ENCODE assay signal across 1 cellular context in the genomic region with DNA sequence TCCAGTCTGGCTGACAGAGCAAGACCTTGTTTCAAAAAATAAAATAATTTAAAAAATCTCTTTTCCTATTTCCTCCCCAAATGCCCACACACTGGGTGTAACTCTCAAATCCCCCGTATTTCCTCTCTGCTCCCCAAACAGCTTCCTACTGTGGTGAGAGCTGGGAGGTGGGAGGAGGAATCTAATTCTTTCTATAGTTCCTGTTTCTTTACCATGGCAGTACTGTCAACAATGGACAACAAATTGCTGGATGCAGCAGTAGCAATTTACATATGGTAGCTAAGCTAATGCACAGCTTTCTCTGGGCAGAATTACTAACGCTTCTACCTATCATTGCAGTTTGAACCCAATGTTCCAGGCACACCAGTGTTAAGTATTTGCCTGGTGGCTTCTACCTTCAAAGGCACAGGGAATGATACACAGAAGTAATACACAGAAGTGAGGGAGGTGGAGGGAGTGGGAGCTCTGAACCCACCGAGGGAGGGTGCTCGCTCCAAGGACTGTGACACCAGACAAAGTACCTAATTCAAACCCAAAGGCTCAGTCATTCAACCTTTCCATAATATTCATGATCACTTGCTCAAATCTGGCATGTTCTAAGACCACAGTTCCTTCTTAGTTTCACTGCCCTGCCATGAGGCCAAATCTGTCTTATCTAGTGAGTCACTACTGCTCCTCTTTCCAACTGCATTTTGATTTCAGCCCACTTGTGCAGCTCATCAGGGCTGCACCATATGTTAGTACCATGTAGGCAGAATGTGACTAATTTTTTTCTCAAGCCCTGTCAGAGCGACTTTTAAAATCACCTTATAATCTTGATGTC.
A peak's percentile ranks its signal among the peaks of the same experiment; 100 is the strongest.
TF ChIP-seq lines count a peak whose summit lies in the region.

No MANE protein-coding gene starts in this region.

TF ChIP-seq in K562, 482 proteins besides CTCF, POLR2A, EP300 and RAD21 (continued from another document and continues in another):
- TF ChIP-seq, protein P1, sequence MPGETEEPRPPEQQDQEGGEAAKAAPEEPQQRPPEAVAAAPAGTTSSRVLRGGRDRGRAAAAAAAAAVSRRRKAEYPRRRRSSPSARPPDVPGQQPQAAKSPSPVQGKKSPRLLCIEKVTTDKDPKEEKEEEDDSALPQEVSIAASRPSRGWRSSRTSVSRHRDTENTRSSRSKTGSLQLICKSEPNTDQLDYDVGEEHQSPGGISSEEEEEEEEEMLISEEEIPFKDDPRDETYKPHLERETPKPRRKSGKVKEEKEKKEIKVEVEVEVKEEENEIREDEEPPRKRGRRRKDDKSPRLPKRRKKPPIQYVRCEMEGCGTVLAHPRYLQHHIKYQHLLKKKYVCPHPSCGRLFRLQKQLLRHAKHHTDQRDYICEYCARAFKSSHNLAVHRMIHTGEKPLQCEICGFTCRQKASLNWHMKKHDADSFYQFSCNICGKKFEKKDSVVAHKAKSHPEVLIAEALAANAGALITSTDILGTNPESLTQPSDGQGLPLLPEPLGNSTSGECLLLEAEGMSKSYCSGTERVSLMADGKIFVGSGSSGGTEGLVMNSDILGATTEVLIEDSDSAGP (CRISPR knock-in tag; IDR thresholded peaks at IDR 0.05), result no peak
- 0 out of 2 replicates have a peak, but pooled peaks have one; percentile 12 for TF ChIP-seq MAFK (IDR thresholded peaks at IDR 0.05; ENCODE audit: low read length)
- TF ChIP-seq RBM39 (optimal IDR thresholded peaks at IDR 0.05; ENCODE audit: low read depth, low read length), result no peak
- TF ChIP-seq ESRRA (IDR thresholded peaks at IDR 0.05; ENCODE audit: borderline replicate concordance, low read depth), result no peak
- TF ChIP-seq, protein P2, sequence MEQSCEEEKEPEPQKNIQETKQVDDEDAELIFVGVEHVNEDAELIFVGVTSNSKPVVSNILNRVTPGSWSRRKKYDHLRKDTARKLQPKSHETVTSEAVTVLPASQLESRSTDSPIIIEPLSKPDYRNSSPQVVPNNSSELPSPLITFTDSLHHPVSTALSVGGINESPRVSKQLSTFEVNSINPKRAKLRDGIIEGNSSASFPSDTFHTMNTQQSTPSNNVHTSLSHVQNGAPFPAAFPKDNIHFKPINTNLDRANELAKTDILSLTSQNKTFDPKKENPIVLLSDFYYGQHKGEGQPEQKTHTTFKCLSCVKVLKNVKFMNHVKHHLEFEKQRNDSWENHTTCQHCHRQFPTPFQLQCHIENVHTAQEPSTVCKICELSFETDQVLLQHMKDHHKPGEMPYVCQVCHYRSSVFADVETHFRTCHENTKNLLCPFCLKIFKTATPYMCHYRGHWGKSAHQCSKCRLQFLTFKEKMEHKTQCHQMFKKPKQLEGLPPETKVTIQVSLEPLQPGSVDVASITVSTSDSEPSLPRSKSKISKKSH (CRISPR knock-in tag; IDR thresholded peaks at IDR 0.05), result no peak
- TF ChIP-seq IRF1 (CRISPR knock-in tag; IDR thresholded peaks at IDR 0.05; ENCODE audit: borderline replicate concordance), result no peak
- TF ChIP-seq MBD1 (CRISPR knock-in tag; IDR thresholded peaks at IDR 0.05), result no peak
- TF ChIP-seq BCLAF1 (IDR thresholded peaks at IDR 0.05; ENCODE audit: borderline replicate concordance in 1 of 2, control insufficient read depth in 1 of 2, low read depth in 2 of 2, low read length in 1 of 2), result no peak
- no peak for TF ChIP-seq ZKSCAN8 (CRISPR knock-in tag; IDR thresholded peaks at IDR 0.05)
- no peak for TF ChIP-seq SIRT6 (IDR thresholded peaks at IDR 0.05; ENCODE audit: low read depth, low read length)
- no peak for TF ChIP-seq SRF (CRISPR knock-in tag; IDR thresholded peaks at IDR 0.05)
- no peak for TF ChIP-seq HNRNPK (IDR thresholded peaks at IDR 0.05; ENCODE audit: low read depth, low read length, poor library complexity, severe bottlenecking)
- no peak for TF ChIP-seq NFYB (IDR thresholded peaks at IDR 0.05; ENCODE audit: extremely low read depth, insufficient read length)
- no peak for TF ChIP-seq NCOA6 (IDR thresholded peaks at IDR 0.05)
- no peak for TF ChIP-seq ZNF224 (CRISPR knock-in tag; IDR thresholded peaks at IDR 0.05)
- no peak for TF ChIP-seq LCOR (CRISPR knock-in tag; IDR thresholded peaks at IDR 0.05)
- TF ChIP-seq, protein P3, sequence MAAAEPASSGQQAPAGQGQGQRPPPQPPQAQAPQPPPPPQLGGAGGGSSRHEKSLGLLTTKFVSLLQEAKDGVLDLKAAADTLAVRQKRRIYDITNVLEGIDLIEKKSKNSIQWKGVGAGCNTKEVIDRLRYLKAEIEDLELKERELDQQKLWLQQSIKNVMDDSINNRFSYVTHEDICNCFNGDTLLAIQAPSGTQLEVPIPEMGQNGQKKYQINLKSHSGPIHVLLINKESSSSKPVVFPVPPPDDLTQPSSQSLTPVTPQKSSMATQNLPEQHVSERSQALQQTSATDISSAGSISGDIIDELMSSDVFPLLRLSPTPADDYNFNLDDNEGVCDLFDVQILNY (CRISPR knock-in tag; IDR thresholded peaks at IDR 0.05), result no peak
- no peak for TF ChIP-seq ZNF23 (CRISPR knock-in tag; IDR thresholded peaks at IDR 0.05)
- TF ChIP-seq BHLHE40 (IDR thresholded peaks at IDR 0.05; ENCODE audit: low read length), result peak; percentile 23; the same call in 1 of the 2 replicates
- TF ChIP-seq GTF2A2 (tag; IDR thresholded peaks at IDR 0.05), result no peak
- TF ChIP-seq MLLT1 (IDR thresholded peaks at IDR 0.05), result no peak
- TF ChIP-seq ZKSCAN1 (IDR thresholded peaks at IDR 0.05; ENCODE audit: low read depth, low read length), result no peak
- TF ChIP-seq PHF21A (IDR thresholded peaks at IDR 0.05; ENCODE audit: borderline replicate concordance, low read depth), result peak; percentile 94; the same call in 1 of the 2 replicates
- TF ChIP-seq SMAD3 (CRISPR knock-in tag; conservative IDR thresholded peaks at IDR 0.05), result no peak
- no peak for TF ChIP-seq SP2 (IDR thresholded peaks at IDR 0.05; ENCODE audit: extremely low read depth, low read depth, low read length, poor library complexity, severe bottlenecking)
- TF ChIP-seq, protein P4, sequence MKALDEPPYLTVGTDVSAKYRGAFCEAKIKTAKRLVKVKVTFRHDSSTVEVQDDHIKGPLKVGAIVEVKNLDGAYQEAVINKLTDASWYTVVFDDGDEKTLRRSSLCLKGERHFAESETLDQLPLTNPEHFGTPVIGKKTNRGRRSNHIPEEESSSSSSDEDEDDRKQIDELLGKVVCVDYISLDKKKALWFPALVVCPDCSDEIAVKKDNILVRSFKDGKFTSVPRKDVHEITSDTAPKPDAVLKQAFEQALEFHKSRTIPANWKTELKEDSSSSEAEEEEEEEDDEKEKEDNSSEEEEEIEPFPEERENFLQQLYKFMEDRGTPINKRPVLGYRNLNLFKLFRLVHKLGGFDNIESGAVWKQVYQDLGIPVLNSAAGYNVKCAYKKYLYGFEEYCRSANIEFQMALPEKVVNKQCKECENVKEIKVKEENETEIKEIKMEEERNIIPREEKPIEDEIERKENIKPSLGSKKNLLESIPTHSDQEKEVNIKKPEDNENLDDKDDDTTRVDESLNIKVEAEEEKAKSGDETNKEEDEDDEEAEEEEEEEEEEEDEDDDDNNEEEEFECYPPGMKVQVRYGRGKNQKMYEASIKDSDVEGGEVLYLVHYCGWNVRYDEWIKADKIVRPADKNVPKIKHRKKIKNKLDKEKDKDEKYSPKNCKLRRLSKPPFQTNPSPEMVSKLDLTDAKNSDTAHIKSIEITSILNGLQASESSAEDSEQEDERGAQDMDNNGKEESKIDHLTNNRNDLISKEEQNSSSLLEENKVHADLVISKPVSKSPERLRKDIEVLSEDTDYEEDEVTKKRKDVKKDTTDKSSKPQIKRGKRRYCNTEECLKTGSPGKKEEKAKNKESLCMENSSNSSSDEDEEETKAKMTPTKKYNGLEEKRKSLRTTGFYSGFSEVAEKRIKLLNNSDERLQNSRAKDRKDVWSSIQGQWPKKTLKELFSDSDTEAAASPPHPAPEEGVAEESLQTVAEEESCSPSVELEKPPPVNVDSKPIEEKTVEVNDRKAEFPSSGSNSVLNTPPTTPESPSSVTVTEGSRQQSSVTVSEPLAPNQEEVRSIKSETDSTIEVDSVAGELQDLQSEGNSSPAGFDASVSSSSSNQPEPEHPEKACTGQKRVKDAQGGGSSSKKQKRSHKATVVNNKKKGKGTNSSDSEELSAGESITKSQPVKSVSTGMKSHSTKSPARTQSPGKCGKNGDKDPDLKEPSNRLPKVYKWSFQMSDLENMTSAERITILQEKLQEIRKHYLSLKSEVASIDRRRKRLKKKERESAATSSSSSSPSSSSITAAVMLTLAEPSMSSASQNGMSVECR (CRISPR knock-in tag; IDR thresholded peaks at IDR 0.05), result no peak
- TF ChIP-seq SRSF7 (optimal IDR thresholded peaks at IDR 0.05; ENCODE audit: low read depth, low read length), result no peak
- no peak for TF ChIP-seq KDM5B (IDR thresholded peaks at IDR 0.05; ENCODE audit: insufficient replicate concordance, low read depth, low read length)
- TF ChIP-seq MTA1 (IDR thresholded peaks at IDR 0.05; ENCODE audit: borderline replicate concordance), result no peak
- no peak for TF ChIP-seq ZNF274 (IDR thresholded peaks at IDR 0.05; ENCODE audit: borderline replicate concordance, low read depth, low read length)
- peak; percentile 35 for TF ChIP-seq RFX1 (IDR thresholded peaks at IDR 0.05)
- no peak for TF ChIP-seq ZFPM2 (CRISPR knock-in tag; IDR thresholded peaks at IDR 0.05)
- no peak for TF ChIP-seq ELF2 (CRISPR knock-in tag; IDR thresholded peaks at IDR 0.05)
- TF ChIP-seq CREB1 (IDR thresholded peaks at IDR 0.05), result no peak
- TF ChIP-seq CREB1 (CRISPR knock-in tag; IDR thresholded peaks at IDR 0.05), result no peak
- TF ChIP-seq, protein P5, sequence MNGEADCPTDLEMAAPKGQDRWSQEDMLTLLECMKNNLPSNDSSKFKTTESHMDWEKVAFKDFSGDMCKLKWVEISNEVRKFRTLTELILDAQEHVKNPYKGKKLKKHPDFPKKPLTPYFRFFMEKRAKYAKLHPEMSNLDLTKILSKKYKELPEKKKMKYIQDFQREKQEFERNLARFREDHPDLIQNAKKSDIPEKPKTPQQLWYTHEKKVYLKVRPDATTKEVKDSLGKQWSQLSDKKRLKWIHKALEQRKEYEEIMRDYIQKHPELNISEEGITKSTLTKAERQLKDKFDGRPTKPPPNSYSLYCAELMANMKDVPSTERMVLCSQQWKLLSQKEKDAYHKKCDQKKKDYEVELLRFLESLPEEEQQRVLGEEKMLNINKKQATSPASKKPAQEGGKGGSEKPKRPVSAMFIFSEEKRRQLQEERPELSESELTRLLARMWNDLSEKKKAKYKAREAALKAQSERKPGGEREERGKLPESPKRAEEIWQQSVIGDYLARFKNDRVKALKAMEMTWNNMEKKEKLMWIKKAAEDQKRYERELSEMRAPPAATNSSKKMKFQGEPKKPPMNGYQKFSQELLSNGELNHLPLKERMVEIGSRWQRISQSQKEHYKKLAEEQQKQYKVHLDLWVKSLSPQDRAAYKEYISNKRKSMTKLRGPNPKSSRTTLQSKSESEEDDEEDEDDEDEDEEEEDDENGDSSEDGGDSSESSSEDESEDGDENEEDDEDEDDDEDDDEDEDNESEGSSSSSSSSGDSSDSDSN (IDR thresholded peaks at IDR 0.05; ENCODE audit: borderline replicate concordance in 1 of 2, low read depth in 2 of 2, low read length in 2 of 2), result no peak
- no peak for TF ChIP-seq ZNF175 (CRISPR knock-in tag; IDR thresholded peaks at IDR 0.05; ENCODE audit: low read depth)
- no peak for TF ChIP-seq PHF20 (IDR thresholded peaks at IDR 0.05; ENCODE audit: partially characterized antibody)
- TF ChIP-seq SMARCA4 (IDR thresholded peaks at IDR 0.05), result peak; percentile 61
- no peak for TF ChIP-seq KDM4B (IDR thresholded peaks at IDR 0.05; ENCODE audit: borderline replicate concordance in 2 of 2, low read depth in 1 of 2)
- TF ChIP-seq STAG1 (CRISPR knock-in tag; IDR thresholded peaks at IDR 0.05; ENCODE audit: borderline replicate concordance), result no peak
- TF ChIP-seq ZKSCAN3 (CRISPR knock-in tag; IDR thresholded peaks at IDR 0.05), result no peak
- peak; percentile 93 for TF ChIP-seq FOXJ2 (tag; IDR thresholded peaks at IDR 0.05)
- TF ChIP-seq CEBPB (tag; IDR thresholded peaks at IDR 0.05), result no peak
